34 cellular contexts compared by ENCODE assay signal in genomic region chr11:111852103-111852502, GRCh38. TPM values are rescaled to one million over a fixed set of nuclear protein-coding genes. Genes with fewer than 3 reads are reported as not detected.
"Had no signal": no experiment of that assay in that cellular context is flagged by ENCODE, and none has a peak within 500 bp of the region (broad histone marks: within the 10 kb centered on the region; RNA-seq: fewer than 3 reads in every experiment).

No MANE protein-coding gene starts in this region.

- H3K4me3 Mint-ChIP-seq: activated CD4-positive, alpha-beta T cell treated with anti-CD3 and anti-CD28 coated beads, Interleukin-2, amount 10 ng/mL, durations not matched to agents 24 days and 14 days; activated CD8-positive, alpha-beta T cell treated with anti-CD3 and anti-CD28 coated beads for 36 hours; activated naive CD8-positive, alpha-beta T cell treated with anti-CD3 and anti-CD28 coated beads for 36 hours; activated T-cell treated with anti-CD3 and anti-CD28 coated beads, Interleukin-2, amount 50 U/mL, for 72 hours; activated T-helper 17 cell treated with anti-CD3 and anti-CD28 coated beads, Interleukin-2, amount 50 U/mL, for 72 hours; central memory CD8-positive, alpha-beta T cell had no signal

- H3K9ac ChIP-seq: KMS-11 had no signal

- H3K4me1 Mint-ChIP-seq: activated CD4-positive, alpha-beta T cell treated with anti-CD3 and anti-CD28 coated beads, Interleukin-2, amount 10 ng/mL, durations not matched to agents 24 days and 14 days; activated naive CD8-positive, alpha-beta T cell treated with anti-CD3 and anti-CD28 coated beads for 36 hours; activated T-helper 17 cell treated with anti-CD3 and anti-CD28 coated beads, Interleukin-2, amount 50 U/mL, for 72 hours; central memory CD8-positive, alpha-beta T cell had no signal

- ATAC-seq: activated CD8-positive, alpha-beta T cell treated with anti-CD3 and anti-CD28 coated beads for 36 hours; activated T-cell treated with anti-CD3 and anti-CD28 coated beads, Interleukin-2, amount 50 U/mL, for 72 hours; activated T-helper 17 cell treated with anti-CD3 and anti-CD28 coated beads, Interleukin-2, amount 50 U/mL, for 72 hours had no signal

- H3K4me2 ChIP-seq: KMS-11 had no signal

- H3K27me3 ChIP-seq: ascending aorta, cardiac muscle cell, Peyer's patch, SJSA1 had no signal

- H3K27ac ChIP-seq: ascending aorta, cardiac muscle cell, KMS-11, Peyer's patch, SJSA1 had no signal

- H3K27me3 Mint-ChIP-seq: activated CD4-positive, alpha-beta T cell treated with anti-CD3 and anti-CD28 coated beads, Interleukin-2, amount 10 ng/mL, durations not matched to agents 24 days and 14 days; activated CD8-positive, alpha-beta T cell treated with anti-CD3 and anti-CD28 coated beads for 36 hours; activated naive CD8-positive, alpha-beta T cell treated with anti-CD3 and anti-CD28 coated beads for 36 hours; activated T-helper 17 cell treated with anti-CD3 and anti-CD28 coated beads, Interleukin-2, amount 50 U/mL, for 72 hours; central memory CD8-positive, alpha-beta T cell had no signal

- H3K9me3 Mint-ChIP-seq: activated CD4-positive, alpha-beta T cell treated with anti-CD3 and anti-CD28 coated beads, Interleukin-2, amount 10 ng/mL, durations not matched to agents 24 days and 14 days; activated CD8-positive, alpha-beta T cell treated with anti-CD3 and anti-CD28 coated beads for 36 hours; activated naive CD8-positive, alpha-beta T cell treated with anti-CD3 and anti-CD28 coated beads for 36 hours; activated T-cell treated with anti-CD3 and anti-CD28 coated beads, Interleukin-2, amount 50 U/mL, for 72 hours; activated T-helper 17 cell treated with anti-CD3 and anti-CD28 coated beads, Interleukin-2, amount 50 U/mL, for 72 hours; central memory CD8-positive, alpha-beta T cell had no signal

- H3K4me1 ChIP-seq: ascending aorta, Peyer's patch, SJSA1 had no signal

- DNase-seq: activated CD4-positive, alpha-beta T cell treated with anti-CD3 and anti-CD28 coated beads, Interleukin-2, amount 10 ng/mL, durations not matched to agents 24 days and 14 days; activated CD4-positive, alpha-beta T cell treated with anti-CD3 and anti-CD28 coated beads, Interleukin-2, amount 50 U/mL, for 4 hours; activated CD8-positive, alpha-beta T cell treated with anti-CD3 and anti-CD28 coated beads for 36 hours; activated effector memory CD4-positive, alpha-beta T cell treated with anti-CD3 and anti-CD28 coated beads, Interleukin-2, amount 50 U/mL, for 16 hours; activated naive CD4-positive, alpha-beta T cell; activated naive CD4-positive, alpha-beta T cell treated with anti-CD3 and anti-CD28 coated beads, Interleukin-2, amount 50 U/mL, for 16 hours; activated naive CD8-positive, alpha-beta T cell treated with anti-CD3 and anti-CD28 coated beads for 36 hours; activated T-cell treated with anti-CD3 and anti-CD28 coated beads, Interleukin-2, amount 50 U/mL, for 1 hour; activated T-cell treated with anti-CD3 and anti-CD28 coated beads, Interleukin-2, amount 50 U/mL, for 72 hours; amygdala; NCI-H1092 treated with DMSO at 0.1 percent for 48 hours; NCI-H1417; NCI-H146; NCI-H187; NCI-H2029 treated with DMSO at 0.1 percent for 48 hours; NCI-H2107; NCI-H2171; NCI-H510A; NCI-H748 treated with DMSO at 0.1 percent for 48 hours; NK-92 treated with Interleukin-12 subunit alpha and Interleukin-12 subunit beta, amount 100 ng/mL, for 24 hours; Peyer's patch; RPMI8226; SHP77 treated with DMSO at 0.1 percent for 48 hours; T-helper 1 cell; T-helper 2 cell; T-helper 9 cell had no signal

- H3K9me3 ChIP-seq: ascending aorta, Peyer's patch, SJSA1 had no signal

- H3K27ac Mint-ChIP-seq: activated CD4-positive, alpha-beta T cell treated with anti-CD3 and anti-CD28 coated beads, Interleukin-2, amount 10 ng/mL, durations not matched to agents 24 days and 14 days; activated CD8-positive, alpha-beta T cell treated with anti-CD3 and anti-CD28 coated beads for 36 hours; activated naive CD8-positive, alpha-beta T cell treated with anti-CD3 and anti-CD28 coated beads for 36 hours; activated T-cell treated with anti-CD3 and anti-CD28 coated beads, Interleukin-2, amount 50 U/mL, for 72 hours; activated T-helper 17 cell treated with anti-CD3 and anti-CD28 coated beads, Interleukin-2, amount 50 U/mL, for 72 hours had no signal

- H3K4me3 ChIP-seq: ascending aorta, cardiac muscle cell, Peyer's patch, SJSA1 had no signal

RNA-seq across cellular contexts. Expression of gene CFAP68, which starts 27.2 kb away (rescaled TPM):
- total RNA-seq: ascending aorta had no signal

RNA-seq across cellular contexts. Expression of gene CRYAB, which starts 59.5 kb away (rescaled TPM):
- total RNA-seq: activated CD4-positive, alpha-beta T cell treated with anti-CD3 and anti-CD28 coated beads, Interleukin-2, amount 10 ng/mL, durations not matched to agents 24 days and 14 days; activated CD8-positive, alpha-beta memory T cell treated with anti-CD3 and anti-CD28 coated beads for 36 hours; activated CD8-positive, alpha-beta T cell treated with anti-CD3 and anti-CD28 coated beads for 36 hours; activated naive CD8-positive, alpha-beta T cell treated with anti-CD3 and anti-CD28 coated beads for 36 hours; activated T-cell treated with anti-CD3 and anti-CD28 coated beads, Interleukin-2, amount 50 U/mL, for 72 hours; activated T-helper 17 cell treated with anti-CD3 and anti-CD28 coated beads, Interleukin-2, amount 50 U/mL, for 72 hours; PC-3 had no signal
